Comparison of ENCODE assay signal across 8 cellular contexts in genomic region chr3:50620846-50621245, GRCh38. TPM values are rescaled to one million over a fixed set of nuclear protein-coding genes. Genes with fewer than 3 reads are reported as not detected.
DNase-seq lines count a peak whose midpoint lies in the region; ATAC-seq and TF ChIP-seq lines count a peak whose summit lies in the region.
"Had no signal": no experiment of that assay in that cellular context is flagged by ENCODE, and none has a peak within 500 bp of the region (broad histone marks: within the 10 kb centered on the region; RNA-seq: fewer than 3 reads in every experiment).

No MANE protein-coding gene starts in this region.

- no peaks in the 10 kb centered on the region for H3K9me3 Mint-ChIP-seq in T-helper 1 cell treated with Interleukin-12 subunit alpha and Interleukin-12 subunit beta and Interleukin-4 antibody, amounts not matched to agents 30 μg/mL and 1 μg/mL, for 36 hours
- H3K9me3 Mint-ChIP-seq in activated CD8-positive, alpha-beta T cell treated with anti-CD3 and anti-CD28 coated beads for 36 hours, result no peaks in the 10 kb centered on the region

- intact Hi-C loops in activated CD8-positive, alpha-beta T cell treated with anti-CD3 and anti-CD28 coated beads for 36 hours (cut with micrococcal nuclease), result no loop called here
- intact Hi-C loops in psoas muscle (cut with DNase I), result no loop called here

- no peak for ATAC-seq in activated CD8-positive, alpha-beta T cell treated with anti-CD3 and anti-CD28 coated beads for 36 hours
- no peak for ATAC-seq in psoas muscle

- H3K36me3 ChIP-seq in psoas muscle (ENCODE audit: insufficient read depth in 1 of 2, low read depth in 1 of 2), result peaks cover 4 to 20% of the 10 kb centered on the region in 2 donors

- POLR2A ChIA-PET in activated CD8-positive, alpha-beta T cell treated with anti-CD3 and anti-CD28 coated beads for 36 hours (lab: Charles Lee), result interaction anchor here (1.5 to 25.6 kb wide), 5 partner anchors 9 to 46 kb away, joined by 6 to 2276 read pairs (median 53); partner anchors contain the start of genes C3orf18, CISH and HEMK1

- no peaks in the 10 kb centered on the region for H3K27me3 ChIP-seq in psoas muscle (ENCODE audit: insufficient read depth in 3 of 3, low read length in 2 of 3)

- no peaks in the 10 kb centered on the region for H3K9me3 ChIP-seq in psoas muscle

- H3K4me3 Mint-ChIP-seq in T-helper 1 cell treated with Interleukin-12 subunit alpha and Interleukin-12 subunit beta and Interleukin-4 antibody, amounts not matched to agents 30 μg/mL and 1 μg/mL, for 36 hours, result peak overlapping the region; percentile 94
- peak overlapping the region; percentile 94 for H3K4me3 Mint-ChIP-seq in activated CD8-positive, alpha-beta T cell treated with anti-CD3 and anti-CD28 coated beads for 36 hours

- H3K4me3 ChIP-seq in psoas muscle, result peak overlapping the region; percentile 21

- no peak for TF ChIP-seq CTCF in activated CD8-positive, alpha-beta T cell treated with anti-CD3 and anti-CD28 coated beads for 36 hours (IDR thresholded peaks at IDR 0.05)
- TF ChIP-seq CTCF in psoas muscle (IDR thresholded peaks at IDR 0.05), result no peak

- H3K36me3 Mint-ChIP-seq in T-helper 1 cell treated with Interleukin-12 subunit alpha and Interleukin-12 subunit beta and Interleukin-4 antibody, amounts not matched to agents 30 μg/mL and 1 μg/mL, for 36 hours (ENCODE audit: low read depth), result peaks cover 55% of the 10 kb centered on the region
- H3K36me3 Mint-ChIP-seq in activated CD8-positive, alpha-beta T cell treated with anti-CD3 and anti-CD28 coated beads for 36 hours (ENCODE audit: low read depth), result peaks cover 75% of the 10 kb centered on the region

- 17 to 37% (median 18%) methylated on average over 3 of the region's 3 CpGs for WGBS in psoas muscle, 3 donors

- H3K27me3 Mint-ChIP-seq in T-helper 1 cell treated with Interleukin-12 subunit alpha and Interleukin-12 subunit beta and Interleukin-4 antibody, amounts not matched to agents 30 μg/mL and 1 μg/mL, for 36 hours (ENCODE audit: low read depth), result no peaks in the 10 kb centered on the region
- no peaks in the 10 kb centered on the region for H3K27me3 Mint-ChIP-seq in activated CD8-positive, alpha-beta T cell treated with anti-CD3 and anti-CD28 coated beads for 36 hours

- in situ Hi-C loops in KBM-7 (cut with MboI; ENCODE audit: low pct_unique_long_range_greater_than_20kb, low sequenced_read_pairs), result no loop called here

- CTCF ChIA-PET in activated CD8-positive, alpha-beta T cell treated with anti-CD3 and anti-CD28 coated beads for 36 hours (lab: Charles Lee), result interaction anchor here (10.5 to 25.1 kb wide), 2 partner anchors 33 to 48 kb away, joined by 193 to 769 read pairs; partner anchors contain the start of genes C3orf18 and HEMK1

- DNase-seq in T-helper 1 cell (no peak), psoas muscle (no peak), KBM-7 (no peak)
- DNase-seq in activated CD8-positive, alpha-beta T cell treated with anti-CD3 and anti-CD28 coated beads for 36 hours, result no peak
- DNase-seq in NK-92 treated with Interleukin-12 subunit alpha and Interleukin-12 subunit beta, amount 100 ng/mL, for 24 hours (lab: John Stamatoyannopoulos, UW), result no peak
- DNase-seq: NCI-H1417 treated with DMSO at 0.1 percent for 48 hours had no signal

- peaks cover 71% of the 10 kb centered on the region for H3K4me1 Mint-ChIP-seq in T-helper 1 cell treated with Interleukin-12 subunit alpha and Interleukin-12 subunit beta and Interleukin-4 antibody, amounts not matched to agents 30 μg/mL and 1 μg/mL, for 36 hours (ENCODE audit: low read depth)
- H3K4me1 Mint-ChIP-seq in activated CD8-positive, alpha-beta T cell treated with anti-CD3 and anti-CD28 coated beads for 36 hours (ENCODE audit: low read depth), result peaks cover 72% of the 10 kb centered on the region

- H3K27ac Mint-ChIP-seq in T-helper 1 cell treated with Interleukin-12 subunit alpha and Interleukin-12 subunit beta and Interleukin-4 antibody, amounts not matched to agents 30 μg/mL and 1 μg/mL, for 36 hours, result peak overlapping the region; percentile 94
- peak overlapping the region; percentile 80 for H3K27ac Mint-ChIP-seq in activated CD8-positive, alpha-beta T cell treated with anti-CD3 and anti-CD28 coated beads for 36 hours

- H3K4me1 ChIP-seq in psoas muscle, result peaks cover 64% of the 10 kb centered on the region

- peak overlapping the region; percentile 99 for H3K27ac ChIP-seq in psoas muscle

RNA-seq across cellular contexts. Expression of gene MAPKAPK3, which starts 3.9 kb away (rescaled TPM):
- 100 to 1,000 TPM; 204 to 205 TPM for total RNA-seq in activated CD8-positive, alpha-beta T cell treated with anti-CD3 and anti-CD28 coated beads for 36 hours
- total RNA-seq in psoas muscle, result 100 to 1,000 TPM in 3 of 4 donors, 10 to 100 TPM in 1; 88.2 to 277 (median 187) TPM
- polyA plus RNA-seq in psoas muscle, result 100 to 1,000 TPM; 213 to 409 (median 328) TPM

RNA-seq across cellular contexts. Expression of gene CISH, which starts 9.3 kb away (rescaled TPM):
- 100 to 1,000 TPM; 307 to 308 TPM for total RNA-seq in activated CD8-positive, alpha-beta T cell treated with anti-CD3 and anti-CD28 coated beads for 36 hours
- total RNA-seq in psoas muscle, result 10 to 100 TPM; 16.9 to 75.1 (median 50.4) TPM
- polyA plus RNA-seq in psoas muscle, result 10 to 100 TPM; 12.8 to 36.5 (median 18.5) TPM

RNA-seq across cellular contexts. Expression of gene HEMK1, which starts 51.5 kb away (rescaled TPM):
- total RNA-seq in activated CD8-positive, alpha-beta T cell treated with anti-CD3 and anti-CD28 coated beads for 36 hours, result 100 to 1,000 TPM in 1 of 2 experiments, 10 to 100 TPM in 1; 97.1 to 101 TPM
- total RNA-seq in psoas muscle, result 10 to 100 TPM in 2 of 4 donors, 1 to 10 TPM in 2; 6.1 to 16.2 (median 9.3) TPM
- polyA plus RNA-seq in psoas muscle, result 10 to 100 TPM in 1 of 3 donors, 1 to 10 TPM in 2; 6.4 to 12.8 (median 10.0) TPM

RNA-seq across cellular contexts. Expression of gene C3orf18, which starts 53.3 kb away (rescaled TPM):
- total RNA-seq in activated CD8-positive, alpha-beta T cell treated with anti-CD3 and anti-CD28 coated beads for 36 hours, result 10 to 100 TPM; 37.9 to 41.3 TPM
- total RNA-seq in psoas muscle, result 10 to 100 TPM in 3 of 4 donors, 1 to 10 TPM in 1; 7.3 to 30.1 (median 15.2) TPM
- 10 to 100 TPM; 14.0 to 26.3 (median 18.8) TPM for polyA plus RNA-seq in psoas muscle

RNA-seq across cellular contexts. Expression of gene DOCK3, which starts 53.9 kb away (rescaled TPM):
- total RNA-seq in activated CD8-positive, alpha-beta T cell treated with anti-CD3 and anti-CD28 coated beads for 36 hours, result 1 to 10 TPM; 3.6 to 4.2 TPM
- total RNA-seq in psoas muscle, result under 1 TPM; 0.46 to 0.91 (median 0.88) TPM
- under 1 TPM; 0.01 to 0.91 (median 0.21) TPM for polyA plus RNA-seq in psoas muscle
- total RNA-seq: lung microvascular endothelial cell had no signal

Comparison
In these comparisons a context has a peak if more than half of its experiments do, and no peak if none do; other contexts are left out.
1. RNA of gene CISH, which starts 9.3 kb away (total RNA-seq): 307 to 308 TPM in activated CD8-positive, alpha-beta T cell treated with anti-CD3 and anti-CD28 coated beads for 36 hours; 16.9 to 75.1 TPM in psoas muscle; every median in the first group is over 4 times any median in the second.
2. RNA of gene HEMK1, which starts 51.5 kb away (total RNA-seq): 97.1 to 101 TPM in activated CD8-positive, alpha-beta T cell treated with anti-CD3 and anti-CD28 coated beads for 36 hours; 6.1 to 16.2 TPM in psoas muscle; every median in the first group is over 4 times any median in the second.